8 cellular contexts compared by ENCODE assay signal in the genomic region with DNA sequence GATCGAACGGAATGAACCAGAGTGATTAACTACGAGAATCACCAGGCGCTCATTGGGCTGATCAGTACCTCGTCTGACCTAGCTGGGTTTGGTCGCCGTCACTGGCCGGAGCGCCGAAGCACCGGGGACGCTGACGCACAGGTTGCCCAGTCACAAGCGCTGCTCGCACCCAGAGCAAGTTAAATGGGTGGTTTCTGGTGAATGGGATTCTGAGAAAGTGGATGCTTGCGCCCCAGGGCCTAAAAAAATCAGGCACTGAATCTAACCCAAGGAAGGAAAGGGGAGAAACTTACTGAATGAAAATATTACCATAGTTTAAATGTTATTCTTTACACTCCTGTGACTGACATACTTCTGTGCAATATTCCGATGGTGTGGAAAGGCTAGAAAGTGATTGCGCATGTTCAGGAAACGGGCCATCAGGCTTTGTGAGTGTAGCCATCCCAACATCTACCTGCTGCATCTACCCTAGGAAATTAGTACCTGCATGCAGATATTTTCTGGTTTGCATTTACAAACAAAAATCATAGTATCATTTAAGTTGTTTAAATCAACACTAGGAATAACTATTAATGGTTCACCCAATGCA. TPM values are rescaled to one million over a fixed set of nuclear protein-coding genes. Genes with fewer than 3 reads are reported as not detected.
A peak's percentile ranks its signal among the peaks of the same experiment; 100 is the strongest.
DNase-seq lines count a peak whose midpoint lies in the region; ATAC-seq and TF ChIP-seq lines count a peak whose summit lies in the region.

No MANE protein-coding gene starts in this region.

- TF ChIP-seq CTCF in right atrium auricular region (IDR thresholded peaks at IDR 0.05) (no peak), sigmoid colon (IDR thresholded peaks at IDR 0.05) (no peak)

- peaks cover 14% of the 10 kb centered on the region for H3K4me1 Mint-ChIP-seq in activated CD4-positive, alpha-beta memory T cell treated with anti-CD3 and anti-CD28 coated beads, Interleukin-2, amount 10 ng/mL, durations not matched to agents 7 days and 5 days

- TF ChIP-seq EP300 in sigmoid colon (IDR thresholded peaks at IDR 0.05): no peak

- WGBS in sigmoid colon, 2 donors: 13 to 18% methylated on average over 19 of the region's 19 CpGs

- CTCF ChIA-PET in activated CD4-positive, alpha-beta memory T cell treated with anti-CD3 and anti-CD28 coated beads, Interleukin-2, amount 10 ng/mL, durations not matched to agents 7 days and 5 days (lab: Charles Lee): no interaction called here

- H3K36me3 Mint-ChIP-seq in activated CD4-positive, alpha-beta memory T cell treated with anti-CD3 and anti-CD28 coated beads, Interleukin-2, amount 10 ng/mL, durations not matched to agents 7 days and 5 days (ENCODE audit: low read depth): no peaks in the 10 kb centered on the region

- H3K9me3 ChIP-seq in right atrium auricular region (no peaks in the 10 kb centered on the region), sigmoid colon (no peaks in the 10 kb centered on the region)

- H3K36me3 ChIP-seq in right atrium auricular region: no peaks in the 10 kb centered on the region
- H3K36me3 ChIP-seq in sigmoid colon: no peaks in the 10 kb centered on the region

- peaks cover 6% of the 10 kb centered on the region for H3K9me3 Mint-ChIP-seq in activated CD4-positive, alpha-beta memory T cell treated with anti-CD3 and anti-CD28 coated beads, Interleukin-2, amount 10 ng/mL, durations not matched to agents 7 days and 5 days

- no peaks in the 10 kb centered on the region for H3K27me3 ChIP-seq in right atrium auricular region
- H3K27me3 ChIP-seq in sigmoid colon: peaks cover 0 to 25% (median 8%) of the 10 kb centered on the region in 3 donors

- H3K4me3 ChIP-seq in right atrium auricular region (peak overlapping the region; percentile 50 to 64), sigmoid colon (peak overlapping the region; percentile 12 to 59 (median 44))

- POLR2A ChIA-PET in activated CD4-positive, alpha-beta memory T cell treated with anti-CD3 and anti-CD28 coated beads, Interleukin-2, amount 10 ng/mL, durations not matched to agents 7 days and 5 days (lab: Charles Lee): no interaction called here

- H3K27ac Mint-ChIP-seq in activated CD4-positive, alpha-beta memory T cell treated with anti-CD3 and anti-CD28 coated beads, Interleukin-2, amount 10 ng/mL, durations not matched to agents 7 days and 5 days: no peak overlapping the region

- ATAC-seq in HG02981 (IDR thresholded peaks at IDR 0.05; ENCODE audit: unreplicated experiment): peak; percentile 39

- H3K27ac ChIP-seq in right atrium auricular region (no peak overlapping the region), sigmoid colon (peak overlapping the region in 1 of 4 donors; percentile 32)

- no peak for TF ChIP-seq POLR2A in sigmoid colon (IDR thresholded peaks at IDR 0.05)

- H3K4me3 Mint-ChIP-seq in activated CD4-positive, alpha-beta memory T cell treated with anti-CD3 and anti-CD28 coated beads, Interleukin-2, amount 10 ng/mL, durations not matched to agents 7 days and 5 days: peak overlapping the region; percentile 69

- DNase-seq in NCI-H2081 (lab: John Stamatoyannopoulos, UW) (peak; percentile 2 to 11), NCI-H2081 treated with DMSO at 0.1 percent for 48 hours (lab: John Stamatoyannopoulos, UW) (no peak), right atrium auricular region (ENCODE audit: low spot score) (no peak), sigmoid colon (no peak), DMS79 (lab: John Stamatoyannopoulos, UW) (no peak), DMS114 treated with DMSO at 0.1 percent for 48 hours (lab: John Stamatoyannopoulos, UW; ENCODE audit: unreplicated experiment) (no peak)
- DNase-seq in activated CD4-positive, alpha-beta memory T cell treated with anti-CD3 and anti-CD28 coated beads, Interleukin-2, amount 10 ng/mL, durations not matched to agents 7 days and 5 days: no peak

- peaks cover 18% of the 10 kb centered on the region for H3K27me3 Mint-ChIP-seq in activated CD4-positive, alpha-beta memory T cell treated with anti-CD3 and anti-CD28 coated beads, Interleukin-2, amount 10 ng/mL, durations not matched to agents 7 days and 5 days

- peaks cover 0 to 12% of the 10 kb centered on the region in 2 donors for H3K4me1 ChIP-seq in right atrium auricular region
- peaks cover 0 to 14% (median 6%) of the 10 kb centered on the region in 4 donors for H3K4me1 ChIP-seq in sigmoid colon

- intact Hi-C loops in sigmoid colon (cut with DNase I): no loop called here

RNA-seq across cellular contexts. Expression of a gene that starts 0.8 kb away (rescaled TPM):
- 1 to 10 TPM; 1.0 to 1.2 TPM for total RNA-seq in activated CD4-positive, alpha-beta memory T cell treated with anti-CD3 and anti-CD28 coated beads, Interleukin-2, amount 10 ng/mL, durations not matched to agents 7 days and 5 days
- total RNA-seq in right atrium auricular region (1 to 10 TPM; 1.0 to 2.9 TPM), sigmoid colon (1 to 10 TPM; 1.1 to 2.9 (median 2.0) TPM)
- 10 to 100 TPM; 13.2 to 36.5 (median 15.7) TPM for polyA plus RNA-seq in sigmoid colon

Comparison
In these comparisons a context has a peak if more than half of its experiments do, and no peak if none do; other contexts are left out.
1. DNase-seq: peak in NCI-H2081 (2 of 2); none in NCI-H2081 treated with DMSO at 0.1 percent for 48 hours (single experiment), activated CD4-positive, alpha-beta memory T cell treated with anti-CD3 and anti-CD28 coated beads, Interleukin-2, amount 10 ng/mL, durations not matched to agents 7 days and 5 days (single experiment), right atrium auricular region (single experiment), sigmoid colon (single experiment), DMS79 (single experiment) and DMS114 treated with DMSO at 0.1 percent for 48 hours (single experiment).